In the genomic region with DNA sequence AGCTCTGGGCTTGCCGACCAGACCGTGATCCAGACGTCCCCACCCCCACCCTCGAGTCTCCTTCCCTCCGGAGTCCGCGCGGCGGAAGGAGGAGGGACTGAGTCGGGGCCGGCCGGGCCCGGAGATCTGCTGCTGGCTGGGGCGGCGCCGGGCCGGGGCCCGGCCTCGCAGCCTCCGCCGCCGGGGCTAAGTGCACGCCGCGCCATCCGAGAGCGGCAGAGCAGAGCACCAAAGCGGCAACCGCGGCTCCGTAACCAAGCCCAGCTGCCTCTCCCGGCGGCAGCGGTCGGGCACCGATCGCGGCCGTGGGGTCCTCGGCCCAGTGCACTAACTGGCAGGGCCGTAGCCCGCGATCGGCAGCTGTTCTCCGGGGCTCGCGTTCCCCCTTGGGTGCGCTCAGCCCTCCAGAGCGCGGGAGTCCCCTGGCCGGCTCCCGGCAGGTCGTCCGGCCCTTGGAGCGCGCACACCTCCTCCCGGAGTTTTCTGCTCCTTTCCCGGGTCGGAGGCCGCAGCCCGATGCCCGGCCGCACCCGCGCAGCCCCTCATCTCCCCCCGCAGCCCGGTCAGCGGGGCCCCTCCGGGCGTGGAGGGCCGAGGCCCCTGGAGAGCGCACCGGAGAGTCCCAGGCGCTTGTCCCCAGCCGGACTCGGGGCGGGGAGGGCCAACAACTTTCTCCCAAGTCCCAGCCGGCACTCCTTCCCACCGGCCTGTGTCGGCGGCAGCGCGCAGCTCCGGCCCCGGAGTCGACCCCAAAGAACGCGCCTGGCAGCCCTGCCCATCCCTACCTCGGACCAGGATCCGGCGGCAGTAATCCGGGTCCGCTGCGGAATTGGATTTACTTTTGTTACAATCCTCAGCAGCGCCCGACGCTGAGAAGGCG, we compare ENCODE assay signal across 1 cellular context.
TF ChIP-seq lines count a peak whose summit lies in the region.

No MANE protein-coding gene starts in this region.

TF ChIP-seq in H1, 55 proteins besides CTCF, POLR2A, EP300 and RAD21:
- TF ChIP-seq EGR1 (IDR thresholded peaks at IDR 0.05; ENCODE audit: borderline replicate concordance, low read depth, low read length): peak; percentile 66; the same call in 1 of the 2 replicates
- no peak for TF ChIP-seq RFX5 (IDR thresholded peaks at IDR 0.05; ENCODE audit: borderline replicate concordance, low read depth, low read length)
- TF ChIP-seq, protein P1, sequence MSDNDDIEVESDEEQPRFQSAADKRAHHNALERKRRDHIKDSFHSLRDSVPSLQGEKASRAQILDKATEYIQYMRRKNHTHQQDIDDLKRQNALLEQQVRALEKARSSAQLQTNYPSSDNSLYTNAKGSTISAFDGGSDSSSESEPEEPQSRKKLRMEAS (IDR thresholded peaks at IDR 0.05): 0 out of 2 replicates have a peak, but pooled peaks have one; percentile 9
- TF ChIP-seq ATF2 (IDR thresholded peaks at IDR 0.05; ENCODE audit: low read length): no peak
- TF ChIP-seq CBX5 (IDR thresholded peaks at IDR 0.05; ENCODE audit: low read depth, low read length): no peak
- TF ChIP-seq, protein P2, sequence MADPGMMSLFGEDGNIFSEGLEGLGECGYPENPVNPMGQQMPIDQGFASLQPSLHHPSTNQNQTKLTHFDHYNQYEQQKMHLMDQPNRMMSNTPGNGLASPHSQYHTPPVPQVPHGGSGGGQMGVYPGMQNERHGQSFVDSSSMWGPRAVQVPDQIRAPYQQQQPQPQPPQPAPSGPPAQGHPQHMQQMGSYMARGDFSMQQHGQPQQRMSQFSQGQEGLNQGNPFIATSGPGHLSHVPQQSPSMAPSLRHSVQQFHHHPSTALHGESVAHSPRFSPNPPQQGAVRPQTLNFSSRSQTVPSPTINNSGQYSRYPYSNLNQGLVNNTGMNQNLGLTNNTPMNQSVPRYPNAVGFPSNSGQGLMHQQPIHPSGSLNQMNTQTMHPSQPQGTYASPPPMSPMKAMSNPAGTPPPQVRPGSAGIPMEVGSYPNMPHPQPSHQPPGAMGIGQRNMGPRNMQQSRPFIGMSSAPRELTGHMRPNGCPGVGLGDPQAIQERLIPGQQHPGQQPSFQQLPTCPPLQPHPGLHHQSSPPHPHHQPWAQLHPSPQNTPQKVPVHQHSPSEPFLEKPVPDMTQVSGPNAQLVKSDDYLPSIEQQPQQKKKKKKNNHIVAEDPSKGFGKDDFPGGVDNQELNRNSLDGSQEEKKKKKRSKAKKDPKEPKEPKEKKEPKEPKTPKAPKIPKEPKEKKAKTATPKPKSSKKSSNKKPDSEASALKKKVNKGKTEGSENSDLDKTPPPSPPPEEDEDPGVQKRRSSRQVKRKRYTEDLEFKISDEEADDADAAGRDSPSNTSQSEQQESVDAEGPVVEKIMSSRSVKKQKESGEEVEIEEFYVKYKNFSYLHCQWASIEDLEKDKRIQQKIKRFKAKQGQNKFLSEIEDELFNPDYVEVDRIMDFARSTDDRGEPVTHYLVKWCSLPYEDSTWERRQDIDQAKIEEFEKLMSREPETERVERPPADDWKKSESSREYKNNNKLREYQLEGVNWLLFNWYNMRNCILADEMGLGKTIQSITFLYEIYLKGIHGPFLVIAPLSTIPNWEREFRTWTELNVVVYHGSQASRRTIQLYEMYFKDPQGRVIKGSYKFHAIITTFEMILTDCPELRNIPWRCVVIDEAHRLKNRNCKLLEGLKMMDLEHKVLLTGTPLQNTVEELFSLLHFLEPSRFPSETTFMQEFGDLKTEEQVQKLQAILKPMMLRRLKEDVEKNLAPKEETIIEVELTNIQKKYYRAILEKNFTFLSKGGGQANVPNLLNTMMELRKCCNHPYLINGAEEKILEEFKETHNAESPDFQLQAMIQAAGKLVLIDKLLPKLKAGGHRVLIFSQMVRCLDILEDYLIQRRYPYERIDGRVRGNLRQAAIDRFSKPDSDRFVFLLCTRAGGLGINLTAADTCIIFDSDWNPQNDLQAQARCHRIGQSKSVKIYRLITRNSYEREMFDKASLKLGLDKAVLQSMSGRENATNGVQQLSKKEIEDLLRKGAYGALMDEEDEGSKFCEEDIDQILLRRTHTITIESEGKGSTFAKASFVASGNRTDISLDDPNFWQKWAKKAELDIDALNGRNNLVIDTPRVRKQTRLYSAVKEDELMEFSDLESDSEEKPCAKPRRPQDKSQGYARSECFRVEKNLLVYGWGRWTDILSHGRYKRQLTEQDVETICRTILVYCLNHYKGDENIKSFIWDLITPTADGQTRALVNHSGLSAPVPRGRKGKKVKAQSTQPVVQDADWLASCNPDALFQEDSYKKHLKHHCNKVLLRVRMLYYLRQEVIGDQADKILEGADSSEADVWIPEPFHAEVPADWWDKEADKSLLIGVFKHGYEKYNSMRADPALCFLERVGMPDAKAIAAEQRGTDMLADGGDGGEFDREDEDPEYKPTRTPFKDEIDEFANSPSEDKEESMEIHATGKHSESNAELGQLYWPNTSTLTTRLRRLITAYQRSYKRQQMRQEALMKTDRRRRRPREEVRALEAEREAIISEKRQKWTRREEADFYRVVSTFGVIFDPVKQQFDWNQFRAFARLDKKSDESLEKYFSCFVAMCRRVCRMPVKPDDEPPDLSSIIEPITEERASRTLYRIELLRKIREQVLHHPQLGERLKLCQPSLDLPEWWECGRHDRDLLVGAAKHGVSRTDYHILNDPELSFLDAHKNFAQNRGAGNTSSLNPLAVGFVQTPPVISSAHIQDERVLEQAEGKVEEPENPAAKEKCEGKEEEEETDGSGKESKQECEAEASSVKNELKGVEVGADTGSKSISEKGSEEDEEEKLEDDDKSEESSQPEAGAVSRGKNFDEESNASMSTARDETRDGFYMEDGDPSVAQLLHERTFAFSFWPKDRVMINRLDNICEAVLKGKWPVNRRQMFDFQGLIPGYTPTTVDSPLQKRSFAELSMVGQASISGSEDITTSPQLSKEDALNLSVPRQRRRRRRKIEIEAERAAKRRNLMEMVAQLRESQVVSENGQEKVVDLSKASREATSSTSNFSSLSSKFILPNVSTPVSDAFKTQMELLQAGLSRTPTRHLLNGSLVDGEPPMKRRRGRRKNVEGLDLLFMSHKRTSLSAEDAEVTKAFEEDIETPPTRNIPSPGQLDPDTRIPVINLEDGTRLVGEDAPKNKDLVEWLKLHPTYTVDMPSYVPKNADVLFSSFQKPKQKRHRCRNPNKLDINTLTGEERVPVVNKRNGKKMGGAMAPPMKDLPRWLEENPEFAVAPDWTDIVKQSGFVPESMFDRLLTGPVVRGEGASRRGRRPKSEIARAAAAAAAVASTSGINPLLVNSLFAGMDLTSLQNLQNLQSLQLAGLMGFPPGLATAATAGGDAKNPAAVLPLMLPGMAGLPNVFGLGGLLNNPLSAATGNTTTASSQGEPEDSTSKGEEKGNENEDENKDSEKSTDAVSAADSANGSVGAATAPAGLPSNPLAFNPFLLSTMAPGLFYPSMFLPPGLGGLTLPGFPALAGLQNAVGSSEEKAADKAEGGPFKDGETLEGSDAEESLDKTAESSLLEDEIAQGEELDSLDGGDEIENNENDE (IDR thresholded peaks at IDR 0.05; ENCODE audit: insufficient replicate concordance, low read length): no peak
- TF ChIP-seq CTBP2 (IDR thresholded peaks at IDR 0.05; ENCODE audit: borderline replicate concordance, insufficient read depth, insufficient read length, low read length): peak; percentile 37
- TF ChIP-seq KDM4A (IDR thresholded peaks at IDR 0.05; ENCODE audit: low read depth, low read length, severe bottlenecking): peak; percentile 53
- no peak for TF ChIP-seq CHD2 (IDR thresholded peaks at IDR 0.05; ENCODE audit: low read length)
- no peak for TF ChIP-seq CHD1 (IDR thresholded peaks at IDR 0.05; ENCODE audit: low read depth, low read length)
- no peak for TF ChIP-seq NANOG (IDR thresholded peaks at IDR 0.05; ENCODE audit: insufficient read depth, low read depth, low read length, poor library complexity, severe bottlenecking)
- TF ChIP-seq JUND (IDR thresholded peaks at IDR 0.05; ENCODE audit: low read length): no peak
- TF ChIP-seq, protein P3, sequence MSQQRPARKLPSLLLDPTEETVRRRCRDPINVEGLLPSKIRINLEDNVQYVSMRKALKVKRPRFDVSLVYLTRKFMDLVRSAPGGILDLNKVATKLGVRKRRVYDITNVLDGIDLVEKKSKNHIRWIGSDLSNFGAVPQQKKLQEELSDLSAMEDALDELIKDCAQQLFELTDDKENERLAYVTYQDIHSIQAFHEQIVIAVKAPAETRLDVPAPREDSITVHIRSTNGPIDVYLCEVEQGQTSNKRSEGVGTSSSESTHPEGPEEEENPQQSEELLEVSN (IDR thresholded peaks at IDR 0.05): no peak
- no peak for TF ChIP-seq KDM1A (IDR thresholded peaks at IDR 0.05; ENCODE audit: borderline replicate concordance, low read length)
- no peak for TF ChIP-seq TAF7 (optimal IDR thresholded peaks at IDR 0.05; ENCODE audit: borderline replicate concordance, low read depth, low read length)
- no peak for TF ChIP-seq CREB1 (IDR thresholded peaks at IDR 0.05)
- no peak for TF ChIP-seq RBBP5 (IDR thresholded peaks at IDR 0.05; ENCODE audit: borderline replicate concordance, low read depth, low read length)
- TF ChIP-seq RNF2 (IDR thresholded peaks at IDR 0.05; ENCODE audit: borderline replicate concordance, low read depth, low read length, missing control alignments, poor library complexity, severe bottlenecking): peak; percentile 92
- TF ChIP-seq USF2 (IDR thresholded peaks at IDR 0.05; ENCODE audit: low read length): no peak
- no peak for TF ChIP-seq SP1 (IDR thresholded peaks at IDR 0.05; ENCODE audit: low read depth, low read length)
- TF ChIP-seq SUZ12 (IDR thresholded peaks at IDR 0.05; ENCODE audit: low read length): peak; percentile 90
- TF ChIP-seq EZH2 (IDR thresholded peaks at IDR 0.05; ENCODE audit: low read depth, low read length, severe bottlenecking): peak; percentile 79
- TF ChIP-seq CBX8 (IDR thresholded peaks at IDR 0.05; ENCODE audit: borderline replicate concordance, low read depth, low read length): no peak; the same call in 1 of the 2 replicates
- no peak for TF ChIP-seq SIX5 (IDR thresholded peaks at IDR 0.05; ENCODE audit: low read depth, low read length)
- TF ChIP-seq KDM5A (IDR thresholded peaks at IDR 0.05; ENCODE audit: low read length): no peak
- TF ChIP-seq, protein P4, sequence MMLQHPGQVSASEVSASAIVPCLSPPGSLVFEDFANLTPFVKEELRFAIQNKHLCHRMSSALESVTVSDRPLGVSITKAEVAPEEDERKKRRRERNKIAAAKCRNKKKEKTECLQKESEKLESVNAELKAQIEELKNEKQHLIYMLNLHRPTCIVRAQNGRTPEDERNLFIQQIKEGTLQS (IDR thresholded peaks at IDR 0.05; ENCODE audit: insufficient read depth, low read depth, low read length): no peak
- TF ChIP-seq SRF (IDR thresholded peaks at IDR 0.05; ENCODE audit: low read depth, low read length): no peak
- no peak for TF ChIP-seq ASH2L (IDR thresholded peaks at IDR 0.05; ENCODE audit: low read length)
- TF ChIP-seq TBP (IDR thresholded peaks at IDR 0.05; ENCODE audit: low read depth, low read length): peak; percentile 20; the same call in 1 of the 2 replicates
- no peak for TF ChIP-seq SIN3A (conservative IDR thresholded peaks at IDR 0.05 in 1 of 2, IDR thresholded peaks at IDR 0.05 in 1 of 2; ENCODE audit: low read depth in 1 of 2, low read length in 2 of 2)
- TF ChIP-seq TEAD4 (IDR thresholded peaks at IDR 0.05; ENCODE audit: low read depth, low read length): no peak
- no peak for TF ChIP-seq POLR2AphosphoS5 (IDR thresholded peaks at IDR 0.05; ENCODE audit: low read depth, low read length)
